Comparison of ENCODE assay signal across 8 cellular contexts in the genomic region with DNA sequence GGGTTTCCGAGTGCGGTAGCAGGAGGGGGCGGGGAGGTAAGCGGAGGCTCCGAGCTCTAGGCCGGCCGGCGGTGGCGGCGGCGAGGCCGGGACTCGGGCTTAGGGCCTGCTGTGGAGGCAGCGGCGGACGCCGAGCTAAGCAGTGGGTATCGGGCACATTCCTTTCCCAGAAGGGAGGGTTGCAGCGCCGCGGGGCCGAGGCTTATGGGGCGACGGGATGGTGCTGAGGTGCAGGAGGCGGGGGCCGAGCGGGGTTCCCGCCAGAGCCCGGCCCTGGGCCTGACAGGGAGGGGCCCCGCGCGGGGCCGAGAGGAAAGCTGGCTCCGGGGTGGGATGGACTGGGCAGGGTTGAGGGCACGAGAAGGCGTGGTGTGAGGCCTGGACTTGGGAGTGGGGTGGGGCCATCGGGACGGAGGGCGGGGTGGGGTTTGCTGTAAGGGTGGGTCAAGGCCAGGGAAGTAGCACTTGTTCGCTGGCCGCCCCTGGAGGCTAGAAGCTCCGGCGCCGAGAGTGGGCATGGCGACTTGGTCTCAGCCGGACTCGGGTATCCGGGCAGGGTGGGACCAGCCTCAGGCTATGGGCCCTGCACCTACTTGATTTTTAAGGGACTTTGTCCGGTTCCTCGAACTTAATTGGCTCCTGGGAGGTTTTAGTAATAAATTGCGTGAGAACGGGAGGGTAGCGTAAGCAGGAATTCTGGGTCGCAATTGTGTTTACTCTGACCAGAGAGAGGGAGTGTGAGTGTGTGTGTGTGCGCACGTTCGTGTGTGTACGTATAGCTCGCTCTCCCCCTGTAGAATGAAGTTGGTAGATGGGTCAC. TPM values are rescaled to one million over a fixed set of nuclear protein-coding genes. Genes with fewer than 3 reads are reported as not detected.
DNase-seq lines count a peak whose midpoint lies in the region; ATAC-seq and TF ChIP-seq lines count a peak whose summit lies in the region.

A gene with protein sequence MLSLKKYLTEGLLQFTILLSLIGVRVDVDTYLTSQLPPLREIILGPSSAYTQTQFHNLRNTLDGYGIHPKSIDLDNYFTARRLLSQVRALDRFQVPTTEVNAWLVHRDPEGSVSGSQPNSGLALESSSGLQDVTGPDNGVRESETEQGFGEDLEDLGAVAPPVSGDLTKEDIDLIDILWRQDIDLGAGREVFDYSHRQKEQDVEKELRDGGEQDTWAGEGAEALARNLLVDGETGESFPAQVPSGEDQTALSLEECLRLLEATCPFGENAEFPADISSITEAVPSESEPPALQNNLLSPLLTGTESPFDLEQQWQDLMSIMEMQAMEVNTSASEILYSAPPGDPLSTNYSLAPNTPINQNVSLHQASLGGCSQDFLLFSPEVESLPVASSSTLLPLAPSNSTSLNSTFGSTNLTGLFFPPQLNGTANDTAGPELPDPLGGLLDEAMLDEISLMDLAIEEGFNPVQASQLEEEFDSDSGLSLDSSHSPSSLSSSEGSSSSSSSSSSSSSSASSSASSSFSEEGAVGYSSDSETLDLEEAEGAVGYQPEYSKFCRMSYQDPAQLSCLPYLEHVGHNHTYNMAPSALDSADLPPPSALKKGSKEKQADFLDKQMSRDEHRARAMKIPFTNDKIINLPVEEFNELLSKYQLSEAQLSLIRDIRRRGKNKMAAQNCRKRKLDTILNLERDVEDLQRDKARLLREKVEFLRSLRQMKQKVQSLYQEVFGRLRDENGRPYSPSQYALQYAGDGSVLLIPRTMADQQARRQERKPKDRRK (plus strand): TSS at position 39 of the 820 bp plus-strand sequence. CDS start 2,760 bp downstream, outside the sequence.

- peaks cover 65% of the 10 kb centered on the region for H3K4me1 Mint-ChIP-seq in CD14-positive monocyte
- H3K4me1 Mint-ChIP-seq in activated CD8-positive, alpha-beta T cell treated with anti-CD3 and anti-CD28 coated beads for 36 hours (ENCODE audit: low read depth): peaks cover 57% of the 10 kb centered on the region
- H3K4me1 Mint-ChIP-seq in naive thymus-derived CD8-positive, alpha-beta T cell: peaks cover 26 to 70% (median 66%) of the 10 kb centered on the region in 4 donors

- DNase-seq in CD14-positive monocyte (ENCODE audit: low spot score): no peak
- DNase-seq in NCI-H2227 treated with DMSO at 0.1 percent for 48 hours (lab: John Stamatoyannopoulos, UW): peak; percentile 68
- DNase-seq in activated CD8-positive, alpha-beta T cell treated with anti-CD3 and anti-CD28 coated beads for 36 hours: peak; percentile 65
- DNase-seq in fibroblast of the aortic adventitia (ENCODE audit: low read depth): peak; percentile 94
- peak in 5 of 10 donors; percentile 8 to 36 (median 23) for DNase-seq in naive thymus-derived CD8-positive, alpha-beta T cell
- peak; percentile 96 for DNase-seq in upper lobe of right lung

- POLR2A ChIA-PET in activated CD8-positive, alpha-beta T cell treated with anti-CD3 and anti-CD28 coated beads for 36 hours (lab: Charles Lee): interaction anchor here (1.1 to 9.7 kb wide), 9 partner anchors 10 to 76 kb away, joined by 4 to 82 read pairs (median 9); a partner anchor contains a TSS
- POLR2A ChIA-PET in naive thymus-derived CD8-positive, alpha-beta T cell (lab: Charles Lee): interaction anchor here (0.5 to 4.2 kb wide), 15 partner anchors 9 to 725 kb away, joined by 3 to 23 read pairs (median 5); a partner anchor contains a TSS

- H3K27ac ChIP-seq in upper lobe of right lung: peak within 1 kb of the TSS; percentile 99

- H3K9me3 ChIP-seq in upper lobe of right lung: no peaks in the 10 kb centered on the region

- H3K4me3 Mint-ChIP-seq in CD14-positive monocyte: peak within 1 kb of the TSS; percentile 93 to 97
- peak within 1 kb of the TSS; percentile 96 for H3K4me3 Mint-ChIP-seq in activated CD8-positive, alpha-beta T cell treated with anti-CD3 and anti-CD28 coated beads for 36 hours
- H3K4me3 Mint-ChIP-seq in naive thymus-derived CD8-positive, alpha-beta T cell: peak within 1 kb of the TSS; percentile 80 to 100 (median 98)

- H3K36me3 ChIP-seq in upper lobe of right lung: peaks cover 27% of the 10 kb centered on the region

- CTCF ChIA-PET in activated CD8-positive, alpha-beta T cell treated with anti-CD3 and anti-CD28 coated beads for 36 hours (lab: Charles Lee): interaction anchor here (0.8 to 10.1 kb wide), 14 partner anchors 8 to 105 kb away, joined by 3 to 101 read pairs (median 4); a partner anchor contains a TSS

- peak; percentile 69 for TF ChIP-seq POLR2A in GM18526 (IDR thresholded peaks at IDR 0.05; ENCODE audit: extremely low read depth, insufficient read length)

- peaks cover 0 to 2% (median 0%) of the 10 kb centered on the region in 7 donors for H3K9me3 Mint-ChIP-seq in CD14-positive monocyte
- H3K9me3 Mint-ChIP-seq in activated CD8-positive, alpha-beta T cell treated with anti-CD3 and anti-CD28 coated beads for 36 hours: no peaks in the 10 kb centered on the region
- H3K9me3 Mint-ChIP-seq in naive thymus-derived CD8-positive, alpha-beta T cell: no peaks in the 10 kb centered on the region

- peak; percentile 39 for ATAC-seq in HG03025 (IDR thresholded peaks at IDR 0.05; ENCODE audit: low FRiP score, unreplicated experiment)
- ATAC-seq in activated CD8-positive, alpha-beta T cell treated with anti-CD3 and anti-CD28 coated beads for 36 hours: peak; percentile 24
- ATAC-seq in naive thymus-derived CD8-positive, alpha-beta T cell: peak in 1 of 2 donors; percentile 16
- peak; percentile 86 for ATAC-seq in upper lobe of right lung

- peaks cover 30% of the 10 kb centered on the region in 2 donors for H3K36me3 Mint-ChIP-seq in CD14-positive monocyte
- H3K36me3 Mint-ChIP-seq in activated CD8-positive, alpha-beta T cell treated with anti-CD3 and anti-CD28 coated beads for 36 hours (ENCODE audit: low read depth): peaks cover 53% of the 10 kb centered on the region
- H3K36me3 Mint-ChIP-seq in naive thymus-derived CD8-positive, alpha-beta T cell: peaks cover 0 to 32% (median 0%) of the 10 kb centered on the region in 3 donors

- peak within 1 kb of the TSS; percentile 94 for H3K4me3 ChIP-seq in fibroblast of the aortic adventitia (ENCODE audit: low read depth, low read length)
- H3K4me3 ChIP-seq in upper lobe of right lung: peak within 1 kb of the TSS; percentile 91

- peaks cover 2 to 3% (median 3%) of the 10 kb centered on the region in 3 donors for H3K27me3 Mint-ChIP-seq in CD14-positive monocyte (ENCODE audit: low read depth in 3 of 3)
- no peaks in the 10 kb centered on the region for H3K27me3 Mint-ChIP-seq in activated CD8-positive, alpha-beta T cell treated with anti-CD3 and anti-CD28 coated beads for 36 hours
- H3K27me3 Mint-ChIP-seq in naive thymus-derived CD8-positive, alpha-beta T cell: no peaks in the 10 kb centered on the region

- intact Hi-C loops in CD14-positive monocyte (cut with micrococcal nuclease) (loop anchor here in 1 of 2 donors (2.0 to 5.0 kb wide), 2 partner anchors 24 to 54 kb away; a partner anchor contains a TSS), upper lobe of right lung (cut with DNase I) (no loop called here)
- intact Hi-C loops in activated CD8-positive, alpha-beta T cell treated with anti-CD3 and anti-CD28 coated beads for 36 hours (cut with micrococcal nuclease): no loop called here

- peaks cover 54% of the 10 kb centered on the region for H3K4me1 ChIP-seq in upper lobe of right lung

- no peaks in the 10 kb centered on the region for H3K27me3 ChIP-seq in upper lobe of right lung

- peak within 1 kb of the TSS; percentile 96 to 100 (median 100) for H3K27ac Mint-ChIP-seq in CD14-positive monocyte
- peak within 1 kb of the TSS; percentile 98 for H3K27ac Mint-ChIP-seq in activated CD8-positive, alpha-beta T cell treated with anti-CD3 and anti-CD28 coated beads for 36 hours
- H3K27ac Mint-ChIP-seq in naive thymus-derived CD8-positive, alpha-beta T cell: peak within 1 kb of the TSS; percentile 93 to 100 (median 99)

- TF ChIP-seq CTCF in CD14-positive monocyte (IDR thresholded peaks at IDR 0.05): no peak
- TF ChIP-seq CTCF in activated CD8-positive, alpha-beta T cell treated with anti-CD3 and anti-CD28 coated beads for 36 hours (IDR thresholded peaks at IDR 0.05): no peak
- no peak for TF ChIP-seq CTCF in fibroblast of the aortic adventitia (IDR thresholded peaks at IDR 0.05; ENCODE audit: insufficient read depth, low read length)
- no peak for TF ChIP-seq CTCF in upper lobe of right lung (IDR thresholded peaks at IDR 0.05)

RNA-seq across cellular contexts. Expression of the gene that starts here (rescaled TPM):
- 1 to 10 TPM; 2.8 to 7.1 TPM for polyA plus RNA-seq in CD14-positive monocyte
- 10 to 100 TPM; 88.3 to 90.3 TPM for total RNA-seq in activated CD8-positive, alpha-beta T cell treated with anti-CD3 and anti-CD28 coated beads for 36 hours
- total RNA-seq in fibroblast of the aortic adventitia (ENCODE audit: low replicate concordance) (103 and 413 TPM in 2 replicates), upper lobe of right lung (201 TPM)
- total RNA-seq in naive thymus-derived CD8-positive, alpha-beta T cell: 10 to 100 TPM; 45.5 to 50.4 TPM
- polyA plus RNA-seq in naive thymus-derived CD8-positive, alpha-beta T cell: 10 to 100 TPM in 1 of 3 donors, 1 to 10 TPM in 2; 5.0 to 14.2 (median 7.2) TPM
